In the genomic region with DNA sequence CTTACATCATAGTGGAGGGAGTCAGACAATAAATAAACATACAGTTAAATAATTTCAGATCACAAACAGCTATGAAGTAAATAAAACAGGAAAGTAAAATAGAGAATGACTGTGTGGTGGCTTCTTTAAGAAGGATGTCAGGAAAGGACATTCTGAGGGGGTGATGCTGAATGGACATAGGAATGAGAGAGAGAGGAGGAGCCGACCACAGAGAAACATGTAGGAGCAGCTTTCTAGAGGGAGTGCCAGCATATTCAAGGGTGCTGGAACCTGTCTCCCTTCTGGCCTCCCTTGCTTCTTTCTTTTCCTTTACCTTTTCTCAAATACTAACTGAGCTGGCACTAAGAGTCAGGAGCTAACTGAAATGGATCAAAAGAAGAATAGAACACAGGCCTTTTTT, we compare ENCODE assay signal across 10 cellular contexts. TPM values are rescaled to one million over a fixed set of nuclear protein-coding genes. Genes with fewer than 3 reads are reported as not detected.
DNase-seq lines count a peak whose midpoint lies in the region; ATAC-seq and TF ChIP-seq lines count a peak whose summit lies in the region.
"Had no signal": no experiment of that assay in that cellular context is flagged by ENCODE, and none has a peak within 500 bp of the region (broad histone marks: within the 10 kb centered on the region; RNA-seq: fewer than 3 reads in every experiment).

No MANE protein-coding gene starts in this region.

- BruUV-seq in A673 (replicated peaks; lab: Mats Ljungman, UMichigan) (no TSS peak), HCT116 (replicated peaks; lab: Mats Ljungman, UMichigan) (no TSS peak)

- H3K4me1 Mint-ChIP-seq in chondrocyte (ENCODE audit: low read depth): peaks cover 40% of the 10 kb centered on the region
- peaks cover 26 to 29% of the 10 kb centered on the region in 2 donors for H3K4me1 Mint-ChIP-seq in natural killer cell treated with Interleukin-12 subunit alpha and Interleukin-12 subunit beta and Interleukin-15 and Interleukin-18, amount 100 ng/mL, for 72 hours (ENCODE audit: low read depth in 2 of 2)

- peak overlapping the region; percentile 19; the same call in 1 of the 2 replicates for H3K9ac ChIP-seq in HCT116 (ENCODE audit: low read length)

- no peaks in the 10 kb centered on the region for H3K9me2 ChIP-seq in HCT116 (ENCODE audit: insufficient read depth)

- H3K36me3 ChIP-seq in A673 (ENCODE audit: insufficient read depth, low read length, poor library complexity, severe bottlenecking) (no peaks in the 10 kb centered on the region), HCT116 (ENCODE audit: control insufficient read depth in 1 of 2, insufficient read depth in 2 of 2, low read length in 2 of 2) (no peaks in the 10 kb centered on the region)

- H3K27me3 ChIP-seq in A673 (replicated peaks; ENCODE audit: insufficient read depth, low read depth, low read length, poor library complexity) (no peaks in the 10 kb centered on the region), HCT116 (ENCODE audit: insufficient read depth, low read length) (no peaks in the 10 kb centered on the region)

- peak overlapping the region; percentile 75 for H3K4me2 ChIP-seq in HCT116 (ENCODE audit: low read length)

- intact Hi-C loops in A673 (cut with micrococcal nuclease; ENCODE audit: unreplicated experiment) (no loop called here), HCT116 (cut with micrococcal nuclease) (no loop called here)

- peak overlapping the region; percentile 87 for H3K27ac Mint-ChIP-seq in chondrocyte (ENCODE audit: unreplicated experiment)
- peak overlapping the region; percentile 36 to 59 for H3K27ac Mint-ChIP-seq in natural killer cell treated with Interleukin-12 subunit alpha and Interleukin-12 subunit beta and Interleukin-15 and Interleukin-18, amount 100 ng/mL, for 72 hours

- POLR2A ChIA-PET in A673 (lab: Charles Lee; ENCODE audit: low non-redundant PET) (no interaction called here), HCT116 (lab: Charles Lee) (no interaction called here)

- TF ChIP-seq POLR2A in HCT116 (IDR thresholded peaks at IDR 0.05; ENCODE audit: borderline replicate concordance, extremely low read depth, insufficient read depth, insufficient read length): no peak

- RAD21 ChIA-PET in HCT116 (lab: Charles Lee; ENCODE audit: low non-redundant PET in 1 of 2, low total read pairs in 2 of 2, uncharacterized antibody in 2 of 2, unreplicated experiment in 2 of 2): no interaction called here

- H2AFZ ChIP-seq in HCT116 (ENCODE audit: low read depth, low read length, poor library complexity, severe bottlenecking): no peak overlapping the region

- TF ChIP-seq CTCF in A673 (conservative IDR thresholded peaks at IDR 0.05; ENCODE audit: low read depth, low read length) (no peak), HCT116 (IDR thresholded peaks at IDR 0.05 in 2 of 3, conservative IDR thresholded peaks at IDR 0.05 in 1 of 3; ENCODE audit: borderline replicate concordance in 1 of 3, insufficient read depth in 1 of 3, low read depth in 2 of 3, low read length in 2 of 3) (no peak), chondrocyte (IDR thresholded peaks at IDR 0.05) (no peak)

- no peaks in the 10 kb centered on the region for H4K20me1 ChIP-seq in HCT116 (ENCODE audit: insufficient read depth)

- no peaks in the 10 kb centered on the region for H3K27me3 Mint-ChIP-seq in chondrocyte (ENCODE audit: low read depth)
- H3K27me3 Mint-ChIP-seq in natural killer cell treated with Interleukin-12 subunit alpha and Interleukin-12 subunit beta and Interleukin-15 and Interleukin-18, amount 100 ng/mL, for 72 hours: peaks cover 40 to 43% of the 10 kb centered on the region in 2 donors

- no peak for TF ChIP-seq RAD21 in HCT116 (IDR thresholded peaks at IDR 0.05; ENCODE audit: low read depth)

- no peaks in the 10 kb centered on the region for H3K9me3 Mint-ChIP-seq in chondrocyte (ENCODE audit: low read depth)
- H3K9me3 Mint-ChIP-seq in natural killer cell treated with Interleukin-12 subunit alpha and Interleukin-12 subunit beta and Interleukin-15 and Interleukin-18, amount 100 ng/mL, for 72 hours: no peaks in the 10 kb centered on the region
- H3K9me3 Mint-ChIP-seq: CD4-positive, alpha-beta memory T cell had no signal

- H3K9me3 ChIP-seq in A673 (ENCODE audit: low read depth, low read length, poor library complexity, severe bottlenecking) (no peaks in the 10 kb centered on the region), HCT116 (ENCODE audit: control insufficient read depth in 1 of 2, insufficient read depth in 1 of 2, low read depth in 1 of 2, low read length in 2 of 2) (no peaks in the 10 kb centered on the region)

- peak overlapping the region; percentile 54 for H3K27ac ChIP-seq in A673 (ENCODE audit: low read depth, low read length, poor library complexity, severe bottlenecking)
- peak overlapping the region; percentile 44 for H3K27ac ChIP-seq in HCT116 (ENCODE audit: low read depth, low read length)

- H3K79me2 ChIP-seq in HCT116 (ENCODE audit: insufficient read depth, low read length): no peaks in the 10 kb centered on the region

- no peak for ATAC-seq in HCT116
- no peak for ATAC-seq in natural killer cell treated with Interleukin-12 subunit alpha and Interleukin-12 subunit beta and Interleukin-15 and Interleukin-18, amount 100 ng/mL, for 72 hours

- H3K4me3 Mint-ChIP-seq in chondrocyte (ENCODE audit: unreplicated experiment): no peak overlapping the region
- H3K4me3 Mint-ChIP-seq in natural killer cell treated with Interleukin-12 subunit alpha and Interleukin-12 subunit beta and Interleukin-15 and Interleukin-18, amount 100 ng/mL, for 72 hours: peak overlapping the region; percentile 69

- H3K4me1 ChIP-seq in A673 (ENCODE audit: insufficient read depth, low read length, poor library complexity, severe bottlenecking): peaks cover 19% of the 10 kb centered on the region
- H3K4me1 ChIP-seq in HCT116 (ENCODE audit: control insufficient read depth in 1 of 2, insufficient read depth in 2 of 2, low read length in 2 of 2): peaks cover 30 to 50% of the 10 kb centered on the region in 2 experiments

- no peak overlapping the region for H3K4me3 ChIP-seq in A673 (ENCODE audit: low read depth, low read length, poor library complexity, severe bottlenecking)
- H3K4me3 ChIP-seq in HCT116 (replicated peaks in 1 of 2; ENCODE audit: low read depth in 1 of 2, low read length in 2 of 2): no peak overlapping the region

- DNase-seq in A673 (ENCODE audit: low spot score) (no peak), HCT116 (ENCODE audit: low read depth, low spot score) (no peak), chondrocyte (ENCODE audit: low spot score) (no peak), cerebellar nuclear complex (lab: John Stamatoyannopoulos, UW) (no peak), cortex of kidney (lab: John Stamatoyannopoulos, UW) (no peak), NCI-H1105 treated with DMSO at 0.1 percent for 48 hours (lab: John Stamatoyannopoulos, UW) (no peak), NCI-H1436 treated with DMSO at 0.1 percent for 48 hours (lab: John Stamatoyannopoulos, UW) (no peak)
- DNase-seq in natural killer cell treated with Interleukin-12 subunit alpha and Interleukin-12 subunit beta and Interleukin-15 and Interleukin-18, amount 100 ng/mL, for 72 hours (ENCODE audit: low spot score): no peak
- DNase-seq: CD4-positive, alpha-beta memory T cell; stimulated activated naive CD4-positive, alpha-beta T cell had no signal

- CTCF ChIA-PET in A673 (lab: Charles Lee): interaction anchor here (0.7 to 1.5 kb wide), 2 partner anchors 9 to 37 kb away, joined by 3 to 4 read pairs; a partner anchor contains a TSS
- CTCF ChIA-PET in HCT116 (lab: Charles Lee): interaction anchor here (0.6 to 2.0 kb wide), 3 partner anchors 11 to 396 kb away, joined by 3 to 9 read pairs (median 3); no protein-coding TSS in a partner anchor

- no peaks in the 10 kb centered on the region for H3K36me3 Mint-ChIP-seq in chondrocyte (ENCODE audit: low read depth)
- no peaks in the 10 kb centered on the region for H3K36me3 Mint-ChIP-seq in natural killer cell treated with Interleukin-12 subunit alpha and Interleukin-12 subunit beta and Interleukin-15 and Interleukin-18, amount 100 ng/mL, for 72 hours
- H3K36me3 Mint-ChIP-seq: CD4-positive, alpha-beta memory T cell had no signal

TF ChIP-seq in HCT116, 20 proteins besides CTCF, POLR2A, EP300 and RAD21:
- TF ChIP-seq, protein P1, sequence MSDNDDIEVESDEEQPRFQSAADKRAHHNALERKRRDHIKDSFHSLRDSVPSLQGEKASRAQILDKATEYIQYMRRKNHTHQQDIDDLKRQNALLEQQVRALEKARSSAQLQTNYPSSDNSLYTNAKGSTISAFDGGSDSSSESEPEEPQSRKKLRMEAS (IDR thresholded peaks at IDR 0.05): no peak
- TF ChIP-seq SIN3A (IDR thresholded peaks at IDR 0.05; ENCODE audit: low read depth): no peak
- TF ChIP-seq SP1 (IDR thresholded peaks at IDR 0.05; ENCODE audit: low read depth): no peak

RNA-seq across cellular contexts. Expression of a gene that starts 20.5 kb away (rescaled TPM):
- total RNA-seq in A673 (2021): 18.1 and 20.9 TPM in 2 replicates
- total RNA-seq in HCT116 (2021; ENCODE audit: unreplicated experiment): 33.8 TPM
- polyA plus RNA-seq in HCT116 (2012): 10.7 and 12.1 TPM in 2 replicates
- total RNA-seq in chondrocyte: 21.9 to 26.5 TPM (median 24.9 TPM) in 3 replicates
- 10 to 100 TPM; 13.8 to 27.8 TPM for total RNA-seq in natural killer cell treated with Interleukin-12 subunit alpha and Interleukin-12 subunit beta and Interleukin-15 and Interleukin-18, amount 100 ng/mL, for 72 hours

RNA-seq across cellular contexts. Expression of a gene that starts 37.5 kb away (rescaled TPM):
- total RNA-seq in A673 (2021) (30.2 and 31.9 TPM in 2 replicates), HCT116 (2021; ENCODE audit: unreplicated experiment) (23.3 TPM), chondrocyte (27.1 to 31.3 TPM (median 28.0 TPM) in 3 replicates)
- 19.9 and 20.1 TPM in 2 replicates for polyA plus RNA-seq in HCT116 (2012)
- 10 to 100 TPM; 28.6 to 29.6 TPM for total RNA-seq in natural killer cell treated with Interleukin-12 subunit alpha and Interleukin-12 subunit beta and Interleukin-15 and Interleukin-18, amount 100 ng/mL, for 72 hours
